Comparison of ENCODE assay signal across 30 cellular contexts in the genomic region with DNA sequence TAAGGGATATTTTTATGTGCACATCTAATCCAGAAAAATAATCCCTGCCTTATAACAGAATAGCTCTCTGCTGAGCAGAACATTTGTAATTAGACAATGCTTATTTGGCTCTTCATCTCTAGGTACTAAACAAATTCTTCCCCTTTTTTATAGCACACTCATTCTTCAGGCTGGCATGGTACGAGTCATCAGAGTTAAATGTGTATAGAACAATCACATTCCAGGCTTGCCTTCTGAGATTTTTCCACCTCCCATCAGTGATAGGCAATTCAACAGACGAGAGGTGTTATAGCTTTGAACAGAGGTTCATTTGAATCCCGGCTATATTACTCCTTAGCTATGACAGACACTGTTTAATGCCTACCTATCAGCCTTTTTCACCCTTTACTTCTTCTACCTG. TPM values are rescaled to one million over a fixed set of nuclear protein-coding genes. Genes with fewer than 3 reads are reported as not detected.
DNase-seq lines count a peak whose midpoint lies in the region; ATAC-seq, FAIRE-seq and TF ChIP-seq lines count a peak whose summit lies in the region.
"Had no signal": no experiment of that assay in that cellular context is flagged by ENCODE, and none has a peak within 500 bp of the region (broad histone marks: within the 10 kb centered on the region; RNA-seq: fewer than 3 reads in every experiment).

No MANE protein-coding gene starts in this region.

- H3K36me3 ChIP-seq in bronchial epithelial cell (ENCODE audit: control insufficient read depth, insufficient read depth, low read length) (no peaks in the 10 kb centered on the region), mucosa of descending colon (ENCODE audit: low read depth) (no peaks in the 10 kb centered on the region), BE2C (no peaks in the 10 kb centered on the region)
- H3K36me3 ChIP-seq: right lobe of liver, upper lobe of left lung had no signal

- TF ChIP-seq CTCF in bronchial epithelial cell (IDR thresholded peaks at IDR 0.05; ENCODE audit: insufficient read depth, low read length, severe bottlenecking) (no peak), mucosa of descending colon (IDR thresholded peaks at IDR 0.05) (no peak), BE2C (IDR thresholded peaks at IDR 0.05; ENCODE audit: low read depth, low read length) (no peak), GM13977 (IDR thresholded peaks at IDR 0.05; ENCODE audit: extremely low read depth, insufficient read depth, missing control alignments) (no peak)

- H3K27me3 ChIP-seq in bronchial epithelial cell (ENCODE audit: control insufficient read depth, insufficient read depth, low read length) (no peaks in the 10 kb centered on the region), BE2C (no peaks in the 10 kb centered on the region)
- H3K27me3 ChIP-seq: body of pancreas, dorsolateral prefrontal cortex, right lobe of liver, upper lobe of left lung had no signal

- ATAC-seq in mucosa of descending colon, result peak; percentile 10
- ATAC-seq: activated CD8-positive, alpha-beta T cell treated with anti-CD3 and anti-CD28 coated beads, Interleukin-2, amount 10 ng/mL, durations not matched to agents 7 days and 5 days; body of pancreas; left cardiac atrium; stimulated activated effector memory CD8-positive, alpha-beta T cell treated with anti-CD3 and anti-CD28 coated beads, Interleukin-12 subunit alpha, Interleukin-12 subunit beta, amount 100 ng/mL, for 72 hours; T-helper 17 cell had no signal

- no peaks in the 10 kb centered on the region for H3K9me3 ChIP-seq in mucosa of descending colon
- H3K9me3 ChIP-seq in BE2C, result no peaks in the 10 kb centered on the region
- H3K9me3 ChIP-seq: body of pancreas, right lobe of liver, upper lobe of left lung had no signal

- H3K4me1 ChIP-seq in mucosa of descending colon (ENCODE audit: low read depth), result peaks cover 6% of the 10 kb centered on the region
- H3K4me1 ChIP-seq in BE2C, result no peaks in the 10 kb centered on the region
- H3K4me1 ChIP-seq: upper lobe of left lung had no signal

- H3K4me3 ChIP-seq in bronchial epithelial cell (ENCODE audit: low read depth, low read length), result no peak overlapping the region
- no peak overlapping the region for H3K4me3 ChIP-seq in mucosa of descending colon
- H3K4me3 ChIP-seq in BE2C (ENCODE audit: low read depth, low read length), result no peak overlapping the region
- H3K4me3 ChIP-seq: body of pancreas, dorsolateral prefrontal cortex, right lobe of liver, upper lobe of left lung had no signal

- FAIRE-seq in bronchial epithelial cell (lab: Jason Lieb, UNC), result no peak
- FAIRE-seq: endothelial cell of umbilical vein, H1 had no signal

- DNase-seq in Caki2 (ENCODE audit: low read depth) (peak; percentile 39), HS-5 (ENCODE audit: low read depth) (peak; percentile 45), bronchial epithelial cell (ENCODE audit: low read depth) (peak; percentile 32), mucosa of descending colon (no peak), glomerular visceral epithelial cell (ENCODE audit: extremely low spot score) (no peak), BE2C (no peak), GM13977 (ENCODE audit: low spot score) (no peak)
- no peak for DNase-seq in activated CD8-positive, alpha-beta memory T cell treated with anti-CD3 and anti-CD28 coated beads, Interleukin-2, amount 50 U/mL, for 48 hours
- DNase-seq: activated CD4-positive, alpha-beta T cell treated with anti-CD3 and anti-CD28 coated beads for 1 hour; activated CD8-positive, alpha-beta T cell treated with anti-CD3 and anti-CD28 coated beads, Interleukin-2, amount 10 ng/mL, durations not matched to agents 7 days and 5 days; activated gamma-delta T cell; body of pancreas; cerebellar nuclear complex; dorsolateral prefrontal cortex; head of caudate nucleus; left cardiac atrium; mesenchymal stem cell; NCI-H1105; NCI-H2029; NCI-H2227 treated with DMSO at 0.1 percent for 48 hours; NCI-H69; posterior cingulate gyrus; right lobe of liver; stimulated activated CD4-positive, alpha-beta T cell treated with anti-CD3 and anti-CD28 coated beads, Interleukin-4, amount 100 ng/mL, for 24 hours; substantia nigra; T-helper 17 cell; upper lobe of left lung had no signal

- in situ Hi-C loops in Caki2 (cut with HindIII; ENCODE audit: low pct_unique_long_range_greater_than_20kb, low sequenced_read_pairs), result no loop called here
- in situ Hi-C loops in GM13977 (cut with MboI; ENCODE audit: low pct_unique_long_range_greater_than_20kb, low sequenced_read_pairs, unreplicated experiment), result no loop called here

- intact Hi-C loops in mucosa of descending colon (cut with DNase I, micrococcal nuclease), result no loop called here

RNA-seq across cellular contexts. Expression of a gene that starts 21.4 kb away (rescaled TPM):
- total RNA-seq in Caki2 (2014; rRNA removed; shearing (Covaris generic); ENCODE audit: low replicate concordance), result 52.9 and 59.3 TPM in 2 replicates
- total RNA-seq in bronchial epithelial cell (64.5 and 75.0 TPM in 2 replicates), mucosa of descending colon (100 to 1,000 TPM; 167 to 341 (median 287) TPM)
- 13.3 TPM for polyA plus RNA-seq in BE2C (2012; ENCODE audit: insufficient read depth, insufficient read length, low read depth)

Comparison
In these comparisons a context has a peak if more than half of its experiments do, and no peak if none do; other contexts are left out.
1. DNase-seq: peak in Caki2 (single experiment), HS-5 (single experiment) and bronchial epithelial cell (single experiment); none in mucosa of descending colon (0 of 3), activated CD8-positive, alpha-beta memory T cell treated with anti-CD3 and anti-CD28 coated beads, Interleukin-2, amount 50 U/mL, for 48 hours (single experiment), glomerular visceral epithelial cell (single experiment), BE2C (single experiment) and GM13977 (single experiment).